13 cellular contexts compared by ENCODE assay signal in the genomic region with DNA sequence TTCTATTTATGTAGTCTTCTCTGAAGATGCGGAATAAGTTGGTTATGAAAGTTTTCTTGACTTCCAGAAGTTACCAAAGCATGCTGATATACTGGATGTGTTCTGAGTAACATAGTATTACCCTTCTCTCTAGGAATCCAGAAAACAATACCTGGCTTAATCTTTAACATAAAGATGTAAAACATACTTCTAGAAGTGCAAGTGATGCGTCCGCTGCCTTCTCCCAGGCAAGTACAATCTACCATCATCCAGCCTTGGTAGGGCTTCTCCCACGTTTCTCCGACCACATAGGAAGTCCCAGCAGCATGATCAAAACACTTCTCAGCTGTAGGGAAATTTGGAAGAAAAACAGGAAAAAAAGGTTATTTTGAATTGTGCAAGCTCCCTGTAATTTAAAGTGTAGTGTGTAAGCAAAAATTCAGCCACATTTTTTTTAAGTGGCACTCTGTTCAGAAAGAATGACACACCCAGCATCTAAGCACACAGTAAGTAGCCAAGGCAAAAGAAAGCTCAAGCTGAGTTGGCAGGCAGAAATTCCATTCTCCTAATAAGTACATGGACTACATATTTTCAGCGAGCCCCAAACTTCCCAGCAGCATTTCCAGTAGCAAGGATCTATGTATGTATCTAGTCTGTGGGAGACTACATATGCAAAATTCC. TPM values are rescaled to one million over a fixed set of nuclear protein-coding genes. Genes with fewer than 3 reads are reported as not detected.
DNase-seq lines count a peak whose midpoint lies in the region; ATAC-seq, FAIRE-seq and TF ChIP-seq lines count a peak whose summit lies in the region.
"Had no signal": no experiment of that assay in that cellular context is flagged by ENCODE, and none has a peak within 500 bp of the region (broad histone marks: within the 10 kb centered on the region; RNA-seq: fewer than 3 reads in every experiment).

No MANE protein-coding gene starts in this region.

- H4K20me1 ChIP-seq in GM23248 (ENCODE audit: insufficient read depth) (peaks cover 44% of the 10 kb centered on the region), hepatocyte (ENCODE audit: insufficient read depth, poor library complexity, severe bottlenecking) (no peaks in the 10 kb centered on the region), smooth muscle cell (ENCODE audit: low read depth) (peaks cover 97% of the 10 kb centered on the region)

- H3K4me2 ChIP-seq in GM23248 (ENCODE audit: unreplicated experiment) = peak overlapping the region; percentile 96
- H3K4me2 ChIP-seq in hepatocyte = peak overlapping the region; percentile 79
- H3K4me2 ChIP-seq in smooth muscle cell = peak overlapping the region; percentile 90

- intact Hi-C loops in pancreas (cut with DNase I) = no loop called here

- H3K9me3 Mint-ChIP-seq in stimulated activated effector memory CD8-positive, alpha-beta T cell treated with anti-CD3 and anti-CD28 coated beads, Interleukin-12 subunit alpha, Interleukin-12 subunit beta, amount 100 ng/mL, for 72 hours = no peaks in the 10 kb centered on the region

- DNase-seq in GM23248 = peak; percentile 88
- peak; percentile 70 for DNase-seq in astrocyte of the spinal cord (ENCODE audit: low read depth, low spot score)
- no peak for DNase-seq in hepatocyte (ENCODE audit: low spot score)
- DNase-seq in smooth muscle cell (lab: John Stamatoyannopoulos, UW; ENCODE audit: unreplicated experiment) = no peak
- DNase-seq in pancreas = no peak
- no peak for DNase-seq in activated CD4-positive, alpha-beta T cell treated with anti-CD3 and anti-CD28 coated beads for 48 hours
- DNase-seq in stimulated activated effector memory CD8-positive, alpha-beta T cell treated with anti-CD3 and anti-CD28 coated beads, Interleukin-12 subunit alpha, Interleukin-12 subunit beta, amount 100 ng/mL, for 72 hours (ENCODE audit: low spot score in 2 of 2) = no peak
- no peak for DNase-seq in hypothalamus (lab: John Stamatoyannopoulos, UW)
- DNase-seq: activated naive CD4-positive, alpha-beta T cell treated with Interleukin-2 at 50 U/mL for 16 hours; Calu3; dermis blood vessel endothelial cell; heart left ventricle; MV-4-11 had no signal

- no peaks in the 10 kb centered on the region for H3K9me2 ChIP-seq in GM23248 (ENCODE audit: insufficient read depth)
- H3K9me2 ChIP-seq in hepatocyte (replicated peaks; ENCODE audit: insufficient read depth) = no peaks in the 10 kb centered on the region

- H3K27ac ChIP-seq in GM23248 = peak overlapping the region; percentile 97
- peak overlapping the region; percentile 2 for H3K27ac ChIP-seq in hepatocyte
- H3K27ac ChIP-seq in smooth muscle cell (ENCODE audit: low read depth) = peak overlapping the region; percentile 96
- H3K27ac ChIP-seq in pancreas = no peak overlapping the region

- no peaks in the 10 kb centered on the region for H3K36me3 Mint-ChIP-seq in stimulated activated effector memory CD8-positive, alpha-beta T cell treated with anti-CD3 and anti-CD28 coated beads, Interleukin-12 subunit alpha, Interleukin-12 subunit beta, amount 100 ng/mL, for 72 hours

- H3K36me3 ChIP-seq in GM23248 (ENCODE audit: low read depth) = peaks cover 93% of the 10 kb centered on the region
- H3K36me3 ChIP-seq in hepatocyte (replicated peaks; ENCODE audit: insufficient read depth, low read depth) = no peaks in the 10 kb centered on the region
- peaks cover 26% of the 10 kb centered on the region for H3K36me3 ChIP-seq in smooth muscle cell (ENCODE audit: low read depth)
- H3K36me3 ChIP-seq in pancreas = no peaks in the 10 kb centered on the region

- no peak overlapping the region for H3K27ac Mint-ChIP-seq in stimulated activated effector memory CD8-positive, alpha-beta T cell treated with anti-CD3 and anti-CD28 coated beads, Interleukin-12 subunit alpha, Interleukin-12 subunit beta, amount 100 ng/mL, for 72 hours

- H3K9me3 ChIP-seq in GM23248 (ENCODE audit: low read depth) = no peaks in the 10 kb centered on the region
- H3K9me3 ChIP-seq in hepatocyte (ENCODE audit: low read depth) = no peaks in the 10 kb centered on the region
- H3K9me3 ChIP-seq in smooth muscle cell (replicated peaks; ENCODE audit: low read depth) = no peaks in the 10 kb centered on the region
- H3K9me3 ChIP-seq in pancreas = no peaks in the 10 kb centered on the region
- H3K9me3 ChIP-seq: heart left ventricle had no signal

- ATAC-seq in pancreas = no peak
- ATAC-seq in stimulated activated effector memory CD8-positive, alpha-beta T cell treated with anti-CD3 and anti-CD28 coated beads, Interleukin-12 subunit alpha, Interleukin-12 subunit beta, amount 100 ng/mL, for 72 hours = no peak
- ATAC-seq: heart left ventricle had no signal

- peak overlapping the region; percentile 99 for H3K4me3 ChIP-seq in GM23248
- peak overlapping the region; percentile 95 for H3K4me3 ChIP-seq in astrocyte of the spinal cord (ENCODE audit: low read depth, low read length)
- H3K4me3 ChIP-seq in hepatocyte = no peak overlapping the region
- H3K4me3 ChIP-seq in smooth muscle cell = peak overlapping the region; percentile 74
- no peak overlapping the region for H3K4me3 ChIP-seq in pancreas

- peaks cover 30% of the 10 kb centered on the region for H3K4me1 ChIP-seq in GM23248 (ENCODE audit: insufficient read depth)
- peaks cover 24% of the 10 kb centered on the region for H3K4me1 ChIP-seq in hepatocyte (ENCODE audit: insufficient read depth)
- peaks cover 6% of the 10 kb centered on the region for H3K4me1 ChIP-seq in smooth muscle cell (ENCODE audit: low read depth)
- no peaks in the 10 kb centered on the region for H3K4me1 ChIP-seq in pancreas

- WGBS in GM23248 (ENCODE audit: low coverage in 1 of 2, low lambda C conversion rate in 2 of 2, missing lambda C conversion rate in 2 of 2), 2 experiments = 43% methylated on average over 6 of the region's 6 CpGs
- 73% methylated on average over 6 of the region's 6 CpGs for WGBS in hepatocyte (ENCODE audit: low lambda C conversion rate, missing lambda C conversion rate)
- WGBS in smooth muscle cell (ENCODE audit: low lambda C conversion rate) = 49% methylated on average over 6 of the region's 6 CpGs
- 81 to 85% methylated on average over 6 of the region's 6 CpGs for WGBS in pancreas, 2 donors

- in situ Hi-C loops in GM23248 (cut with MboI) = no loop called here
- in situ Hi-C loops in astrocyte of the spinal cord (cut with HindIII; ENCODE audit: low sequenced_read_pairs) = no loop called here

- H3K9ac ChIP-seq in GM23248 = peak overlapping the region; percentile 99
- peak overlapping the region; percentile 96 for H3K9ac ChIP-seq in smooth muscle cell (ENCODE audit: low read depth)

- H2AFZ ChIP-seq in GM23248 (no peak overlapping the region), hepatocyte (no peak overlapping the region), smooth muscle cell (ENCODE audit: low read depth) (no peak overlapping the region)

- peaks cover 9% of the 10 kb centered on the region for H3K4me1 Mint-ChIP-seq in stimulated activated effector memory CD8-positive, alpha-beta T cell treated with anti-CD3 and anti-CD28 coated beads, Interleukin-12 subunit alpha, Interleukin-12 subunit beta, amount 100 ng/mL, for 72 hours

- H3F3A ChIP-seq in GM23248 (ENCODE audit: insufficient read depth) (peaks cover 95% of the 10 kb centered on the region), smooth muscle cell (ENCODE audit: low read depth) (peaks cover 80% of the 10 kb centered on the region)

- TF ChIP-seq CTCF in astrocyte of the spinal cord (IDR thresholded peaks at IDR 0.05; ENCODE audit: low read depth, low read length) (no peak), hepatocyte (IDR thresholded peaks at IDR 0.05; ENCODE audit: poor library complexity) (no peak), smooth muscle cell (IDR thresholded peaks at IDR 0.05; ENCODE audit: borderline replicate concordance, insufficient read depth, poor library complexity, severe bottlenecking) (no peak), pancreas (IDR thresholded peaks at IDR 0.05) (no peak)

- no peaks in the 10 kb centered on the region for H3K27me3 ChIP-seq in GM23248 (replicated peaks; ENCODE audit: insufficient read depth)
- H3K27me3 ChIP-seq in hepatocyte = no peaks in the 10 kb centered on the region
- no peaks in the 10 kb centered on the region for H3K27me3 ChIP-seq in smooth muscle cell (ENCODE audit: low read depth)
- H3K27me3 ChIP-seq in pancreas = no peaks in the 10 kb centered on the region

- H3K4me3 Mint-ChIP-seq in stimulated activated effector memory CD8-positive, alpha-beta T cell treated with anti-CD3 and anti-CD28 coated beads, Interleukin-12 subunit alpha, Interleukin-12 subunit beta, amount 100 ng/mL, for 72 hours = no peak overlapping the region

- H3K79me2 ChIP-seq in GM23248 (ENCODE audit: insufficient read depth) = peaks cover 88% of the 10 kb centered on the region
- peaks cover 47% of the 10 kb centered on the region for H3K79me2 ChIP-seq in hepatocyte
- H3K79me2 ChIP-seq in smooth muscle cell (ENCODE audit: low read depth) = peaks cover 89% of the 10 kb centered on the region

- no peak for FAIRE-seq in pancreas (lab: Jason Lieb, UNC)

RNA-seq across cellular contexts. Expression of gene FN1, which starts 5.2 kb away (rescaled TPM):
- 33,406 and 36,331 TPM in 2 replicates for total RNA-seq in GM23248 (2014; rRNA removed; shearing (Covaris generic))
- polyA plus RNA-seq in GM23248 (2016; fragmentation: Nextera tagmentation; extraction: Ambion mirVana) (19,771 and 20,647 TPM in 2 replicates), hepatocyte (1,572 and 1,650 TPM in 2 replicates), smooth muscle cell (8,934 and 10,917 TPM in 2 replicates), pancreas (10 to 100 TPM; 17.0 to 17.9 TPM)
- total RNA-seq in hepatocyte (2,129 and 3,020 TPM in 2 replicates), smooth muscle cell (21,173 and 21,295 TPM in 2 replicates), pancreas (100 to 1,000 TPM in 2 of 6 donors, 10 to 100 TPM in 3, 1 to 10 TPM in 1; 8.9 to 432 (median 38.8) TPM)

Comparison
In these comparisons a context has a peak if more than half of its experiments do, and no peak if none do; other contexts are left out.
1. DNase-seq: peak in GM23248 (single experiment) and astrocyte of the spinal cord (single experiment); none in hepatocyte (single experiment), smooth muscle cell (single experiment), pancreas (0 of 6), activated CD4-positive, alpha-beta T cell treated with anti-CD3 and anti-CD28 coated beads for 48 hours (single experiment), stimulated activated effector memory CD8-positive, alpha-beta T cell treated with anti-CD3 and anti-CD28 coated beads, Interleukin-12 subunit alpha, Interleukin-12 subunit beta, amount 100 ng/mL, for 72 hours (0 of 2) and hypothalamus (0 of 51).
2. H3K27ac ChIP-seq: peak in GM23248 (single experiment), hepatocyte (single experiment) and smooth muscle cell (single experiment); none in pancreas (0 of 4).
3. H3K4me3 ChIP-seq: peak in GM23248 (single experiment), astrocyte of the spinal cord (single experiment) and smooth muscle cell (single experiment); none in hepatocyte (single experiment) and pancreas (0 of 4).
4. Peak in every context shown above with its lines, with median percentiles within 50 percentile points of each other: H3K4me2 ChIP-seq.